ENCODE assay signal across 24 cellular contexts in genomic region chr14:57435923-57436322, GRCh38. TPM values are rescaled to one million over a fixed set of nuclear protein-coding genes. Genes with fewer than 3 reads are reported as not detected.
"Had no signal": no experiment of that assay in that cellular context is flagged by ENCODE, and none has a peak within 500 bp of the region (broad histone marks: within the 10 kb centered on the region; RNA-seq: fewer than 3 reads in every experiment).

No MANE protein-coding gene starts in this region.

- H3K9me3 Mint-ChIP-seq: activated CD4-positive, alpha-beta memory T cell treated with anti-CD3 and anti-CD28 coated beads, Interleukin-2, amount 10 ng/mL, durations not matched to agents 7 days and 5 days; activated CD4-positive, alpha-beta T cell treated with anti-CD3 and anti-CD28 coated beads, Interleukin-2, amount 10 ng/mL, durations not matched to agents 7 days and 5 days; activated naive CD4-positive, alpha-beta T cell treated with anti-CD3 and anti-CD28 coated beads, Interleukin-2, amount 10 ng/mL, durations not matched to agents 7 days and 5 days; activated T-helper 2 cell treated with anti-CD3 and anti-CD28 coated beads, Interferon-gamma antibody, Interleukin-2, Interleukin-4, amounts not matched to agents 10 μg/mL and 5 μg/mL and 100 μg/mL, durations not matched to agents 14 hours and 24 hours and 36 hours had no signal

- DNase-seq: activated CD4-positive, alpha-beta memory T cell treated with anti-CD3 and anti-CD28 coated beads, Interleukin-2, amount 10 ng/mL, durations not matched to agents 7 days and 5 days; activated CD4-positive, alpha-beta T cell treated with anti-CD3 and anti-CD28 coated beads, Interleukin-2, amount 10 ng/mL, durations not matched to agents 7 days and 5 days; activated CD4-positive, CD25-positive, alpha-beta regulatory T cell; activated gamma-delta T cell treated with Interleukin-2 at 50 U/mL for 16 hours; activated naive CD4-positive, alpha-beta T cell treated with anti-CD3 and anti-CD28 coated beads, Interleukin-2, amount 10 ng/mL, durations not matched to agents 7 days and 5 days; activated naive CD8-positive, alpha-beta T cell treated with anti-CD3 and anti-CD28 coated beads for 36 hours; activated T-cell treated with anti-CD3 and anti-CD28 coated beads for 4 hours; activated T-cell treated with anti-CD3 and anti-CD28 coated beads, Interleukin-2, amount 50 U/mL, for 72 hours; brain microvascular endothelial cell; caudate nucleus; KG1; NCI-H1048; NCI-H2029; NCI-H345; NCI-H510A treated with DMSO at 0.1 percent for 48 hours; NCI-H69; PC-9; SIG-M5; T-helper 17 cell; T-helper 9 cell had no signal

- ATAC-seq: activated T-cell treated with anti-CD3 and anti-CD28 coated beads, Interleukin-2, amount 50 U/mL, for 72 hours; T-helper 17 cell had no signal

- H3K4me3 ChIP-seq: PC-9 had no signal

- H3K36me3 ChIP-seq: brain microvascular endothelial cell had no signal

- H3K36me3 Mint-ChIP-seq: activated naive CD4-positive, alpha-beta T cell treated with anti-CD3 and anti-CD28 coated beads, Interleukin-2, amount 10 ng/mL, durations not matched to agents 7 days and 5 days had no signal

- H3K27me3 ChIP-seq: brain microvascular endothelial cell had no signal

- H3K4me1 Mint-ChIP-seq: activated CD4-positive, alpha-beta memory T cell treated with anti-CD3 and anti-CD28 coated beads, Interleukin-2, amount 10 ng/mL, durations not matched to agents 7 days and 5 days; activated CD4-positive, alpha-beta T cell treated with anti-CD3 and anti-CD28 coated beads, Interleukin-2, amount 10 ng/mL, durations not matched to agents 7 days and 5 days; activated naive CD4-positive, alpha-beta T cell treated with anti-CD3 and anti-CD28 coated beads, Interleukin-2, amount 10 ng/mL, durations not matched to agents 7 days and 5 days; activated naive CD8-positive, alpha-beta T cell treated with anti-CD3 and anti-CD28 coated beads for 36 hours; T-helper 17 cell had no signal

- H3K27ac ChIP-seq: brain microvascular endothelial cell, PC-9 had no signal

- H3K4me2 ChIP-seq: PC-9 had no signal

- H2AFZ ChIP-seq: PC-9 had no signal

- H3K27me3 Mint-ChIP-seq: activated naive CD4-positive, alpha-beta T cell treated with anti-CD3 and anti-CD28 coated beads, Interleukin-2, amount 10 ng/mL, durations not matched to agents 7 days and 5 days had no signal

- H3K27ac Mint-ChIP-seq: activated CD4-positive, alpha-beta memory T cell treated with anti-CD3 and anti-CD28 coated beads, Interleukin-2, amount 10 ng/mL, durations not matched to agents 7 days and 5 days; activated CD4-positive, alpha-beta T cell treated with anti-CD3 and anti-CD28 coated beads, Interleukin-2, amount 10 ng/mL, durations not matched to agents 7 days and 5 days; activated naive CD4-positive, alpha-beta T cell treated with anti-CD3 and anti-CD28 coated beads, Interleukin-2, amount 10 ng/mL, durations not matched to agents 7 days and 5 days; activated naive CD8-positive, alpha-beta T cell treated with anti-CD3 and anti-CD28 coated beads for 36 hours; activated T-cell treated with anti-CD3 and anti-CD28 coated beads, Interleukin-2, amount 50 U/mL, for 72 hours; activated T-helper 2 cell treated with anti-CD3 and anti-CD28 coated beads, Interferon-gamma antibody, Interleukin-2, Interleukin-4, amounts not matched to agents 10 μg/mL and 5 μg/mL and 100 μg/mL, durations not matched to agents 14 hours and 24 hours and 36 hours; T-helper 17 cell had no signal

- H3K4me3 Mint-ChIP-seq: activated CD4-positive, alpha-beta memory T cell treated with anti-CD3 and anti-CD28 coated beads, Interleukin-2, amount 10 ng/mL, durations not matched to agents 7 days and 5 days; activated CD4-positive, alpha-beta T cell treated with anti-CD3 and anti-CD28 coated beads, Interleukin-2, amount 10 ng/mL, durations not matched to agents 7 days and 5 days; activated naive CD4-positive, alpha-beta T cell treated with anti-CD3 and anti-CD28 coated beads, Interleukin-2, amount 10 ng/mL, durations not matched to agents 7 days and 5 days; activated naive CD8-positive, alpha-beta T cell treated with anti-CD3 and anti-CD28 coated beads for 36 hours; activated T-cell treated with anti-CD3 and anti-CD28 coated beads, Interleukin-2, amount 50 U/mL, for 72 hours; T-helper 17 cell had no signal

RNA-seq across cellular contexts. Expression of gene CCDC198, which starts 57.7 kb away (rescaled TPM):
- total RNA-seq: activated CD4-positive, alpha-beta memory T cell treated with anti-CD3 and anti-CD28 coated beads, Interleukin-2, amount 10 ng/mL, durations not matched to agents 7 days and 5 days; activated CD4-positive, alpha-beta T cell treated with anti-CD3 and anti-CD28 coated beads, Interleukin-2, amount 10 ng/mL, durations not matched to agents 7 days and 5 days; activated CD8-positive, alpha-beta memory T cell treated with anti-CD3 and anti-CD28 coated beads for 36 hours; activated naive CD8-positive, alpha-beta T cell treated with anti-CD3 and anti-CD28 coated beads for 36 hours; activated T-cell treated with anti-CD3 and anti-CD28 coated beads, Interleukin-2, amount 50 U/mL, for 72 hours; activated T-helper 2 cell treated with anti-CD3 and anti-CD28 coated beads, Interferon-gamma antibody, Interleukin-2, Interleukin-4, amounts not matched to agents 10 μg/mL and 5 μg/mL and 100 μg/mL, durations not matched to agents 14 hours and 24 hours and 36 hours; LHCN-M2; M059J; PC-9; T-helper 17 cell had no signal
